Comparison of ENCODE assay signal across 20 cellular contexts in genomic region chr14:98743536-98743935, GRCh38.
A peak's percentile ranks its signal among the peaks of the same experiment; 100 is the strongest.
DNase-seq lines count a peak whose midpoint lies in the region; ATAC-seq and TF ChIP-seq lines count a peak whose summit lies in the region.
"Had no signal": no experiment of that assay in that cellular context is flagged by ENCODE, and none has a peak within 500 bp of the region (broad histone marks: within the 10 kb centered on the region; RNA-seq: fewer than 3 reads in every experiment).

No MANE protein-coding gene starts in this region.

- no peak for TF ChIP-seq POLR2A in esophagus muscularis mucosa (IDR thresholded peaks at IDR 0.05; ENCODE audit: low read depth)

- no peak overlapping the region for H3K27ac Mint-ChIP-seq in neural progenitor cell

- H3K9me3 ChIP-seq in right atrium auricular region: no peaks in the 10 kb centered on the region
- H3K9me3 ChIP-seq in esophagus muscularis mucosa: no peaks in the 10 kb centered on the region
- peaks cover 2% of the 10 kb centered on the region for H3K9me3 ChIP-seq in osteoblast (ENCODE audit: low read depth, low read length)
- no peaks in the 10 kb centered on the region for H3K9me3 ChIP-seq in neural progenitor cell (ENCODE audit: low read depth)
- H3K9me3 ChIP-seq: A549 had no signal

- no peak for TF ChIP-seq EP300 in esophagus muscularis mucosa (IDR thresholded peaks at IDR 0.05)

- H3K4me1 ChIP-seq in right atrium auricular region: no peaks in the 10 kb centered on the region
- H3K4me1 ChIP-seq in esophagus muscularis mucosa: no peaks in the 10 kb centered on the region
- no peaks in the 10 kb centered on the region for H3K4me1 ChIP-seq in osteoblast (ENCODE audit: insufficient read depth, low read length)
- H3K4me1 ChIP-seq in neural progenitor cell: no peaks in the 10 kb centered on the region
- H3K4me1 ChIP-seq: A549 had no signal

- no peaks in the 10 kb centered on the region for H3K36me3 ChIP-seq in right atrium auricular region
- no peaks in the 10 kb centered on the region for H3K36me3 ChIP-seq in esophagus muscularis mucosa
- no peaks in the 10 kb centered on the region for H3K36me3 ChIP-seq in osteoblast (ENCODE audit: insufficient read depth, low read length)
- no peaks in the 10 kb centered on the region for H3K36me3 ChIP-seq in neural progenitor cell

- H3K4me2 ChIP-seq in osteoblast (ENCODE audit: insufficient read depth, low read length) (no peak overlapping the region), neural progenitor cell (no peak overlapping the region)
- H3K4me2 ChIP-seq: A549 had no signal

- no peak for ATAC-seq in Right ventricle myocardium inferior
- ATAC-seq: A549, HCT116 had no signal

- H3K27me3 ChIP-seq in right atrium auricular region (no peaks in the 10 kb centered on the region), esophagus muscularis mucosa (peaks cover 0 to 8% (median 0%) of the 10 kb centered on the region in 4 donors), osteoblast (ENCODE audit: insufficient read depth, low read length) (no peaks in the 10 kb centered on the region), neural progenitor cell (no peaks in the 10 kb centered on the region)

- intact Hi-C loops in Right ventricle myocardium inferior (cut with DNase I): no loop called here
- intact Hi-C loops in esophagus muscularis mucosa (cut with DNase I): no loop called here

- H4K20me1 ChIP-seq in osteoblast (ENCODE audit: insufficient read depth, low read length): no peaks in the 10 kb centered on the region
- H4K20me1 ChIP-seq in neural progenitor cell (ENCODE audit: low read depth): no peaks in the 10 kb centered on the region

- H3K4me3 ChIP-seq in right atrium auricular region: no peak overlapping the region
- no peak overlapping the region for H3K4me3 ChIP-seq in esophagus muscularis mucosa
- no peak overlapping the region for H3K4me3 ChIP-seq in osteoblast (ENCODE audit: insufficient read depth, low read length)
- H3K4me3 ChIP-seq in neural progenitor cell: no peak overlapping the region
- H3K4me3 ChIP-seq: A549, GM23248 had no signal

- TF ChIP-seq CTCF in right atrium auricular region (IDR thresholded peaks at IDR 0.05): no peak
- TF ChIP-seq CTCF in esophagus muscularis mucosa (IDR thresholded peaks at IDR 0.05): no peak
- no peak for TF ChIP-seq CTCF in osteoblast (IDR thresholded peaks at IDR 0.05; ENCODE audit: extremely low read depth, low read depth, low read length)
- no peak for TF ChIP-seq CTCF in neural progenitor cell (IDR thresholded peaks at IDR 0.05)

- H2AFZ ChIP-seq in osteoblast (ENCODE audit: low read length) (no peak overlapping the region), neural progenitor cell (replicated peaks) (no peak overlapping the region)
- H2AFZ ChIP-seq: GM23248 had no signal

- DNase-seq in right atrium auricular region (ENCODE audit: low spot score): peak; percentile 40
- DNase-seq in Right ventricle myocardium inferior (ENCODE audit: missing footprints): no peak
- DNase-seq in esophagus muscularis mucosa (ENCODE audit: extremely low spot score): peak; percentile 82
- DNase-seq in osteoblast (ENCODE audit: insufficient read length, low spot score, missing footprints): peak; percentile 14
- DNase-seq in NCI-H748 treated with DMSO at 0.1 percent for 48 hours (lab: John Stamatoyannopoulos, UW): no peak
- no peak for DNase-seq in neural progenitor cell (ENCODE audit: low spot score)
- DNase-seq in AG08396 (ENCODE audit: low spot score): no peak
- DNase-seq: 8988T; ACHN; C1 segment of cervical spinal cord; Calu3; CD4-positive, alpha-beta memory T cell; COR-L47; DMS53; DMS79 treated with DMSO at 0.1 percent for 48 hours; GF-D8; GM23248; H7 had no signal

- H3K4me3 Mint-ChIP-seq in neural progenitor cell: no peak overlapping the region
- H3K4me3 Mint-ChIP-seq: CD4-positive, alpha-beta memory T cell had no signal

- H3K9ac ChIP-seq in neural progenitor cell: no peak overlapping the region
- H3K9ac ChIP-seq: GM23248 had no signal

- no peaks in the 10 kb centered on the region for H3K36me3 Mint-ChIP-seq in neural progenitor cell
- H3K36me3 Mint-ChIP-seq: CD4-positive, alpha-beta memory T cell had no signal

- H3K4me1 Mint-ChIP-seq in neural progenitor cell: no peaks in the 10 kb centered on the region

- no peak overlapping the region for H3K27ac ChIP-seq in right atrium auricular region
- H3K27ac ChIP-seq in esophagus muscularis mucosa (replicated peaks in 1 of 4): no peak overlapping the region
- no peak overlapping the region for H3K27ac ChIP-seq in osteoblast (ENCODE audit: low read depth, low read length)
- H3K27ac ChIP-seq in neural progenitor cell: no peak overlapping the region
- H3K27ac ChIP-seq: A549, GM23248 had no signal

- 81% methylated on average over 8 of the region's 8 CpGs for WGBS in esophagus muscularis mucosa

- H3K9me3 Mint-ChIP-seq in neural progenitor cell: no peaks in the 10 kb centered on the region
- H3K9me3 Mint-ChIP-seq: CD4-positive, alpha-beta memory T cell had no signal

- no peaks in the 10 kb centered on the region for H3K79me2 ChIP-seq in osteoblast (ENCODE audit: insufficient read depth, low read length)
- no peaks in the 10 kb centered on the region for H3K79me2 ChIP-seq in neural progenitor cell (ENCODE audit: low read depth)

- peaks cover 4% of the 10 kb centered on the region for H3K27me3 Mint-ChIP-seq in neural progenitor cell (ENCODE audit: insufficient read depth, low read depth)

- no peaks in the 10 kb centered on the region for H3F3A ChIP-seq in neural progenitor cell (ENCODE audit: low read depth)

Comparison
In these comparisons a context has a peak if more than half of its experiments do, and no peak if none do; other contexts are left out.
1. DNase-seq: peak in right atrium auricular region (single experiment), esophagus muscularis mucosa (single experiment) and osteoblast (single experiment); none in Right ventricle myocardium inferior (single experiment), NCI-H748 treated with DMSO at 0.1 percent for 48 hours (single experiment), neural progenitor cell (single experiment) and AG08396 (single experiment).